8 cellular contexts compared by ENCODE assay signal in genomic region chr11:11849127-11849746, GRCh38. TPM values are rescaled to one million over a fixed set of nuclear protein-coding genes. Genes with fewer than 3 reads are reported as not detected.
A peak's percentile ranks its signal among the peaks of the same experiment; 100 is the strongest.
DNase-seq lines count a peak whose midpoint lies in the region; ATAC-seq and TF ChIP-seq lines count a peak whose summit lies in the region.

No MANE protein-coding gene starts in this region.

- no peaks in the 10 kb centered on the region for H3K36me3 Mint-ChIP-seq in activated T-cell treated with anti-CD3 and anti-CD28 coated beads, Interleukin-2, amount 50 U/mL, for 72 hours (ENCODE audit: insufficient read depth in 2 of 2)
- no peaks in the 10 kb centered on the region for H3K36me3 Mint-ChIP-seq in progenitor cell of endocrine pancreas (ENCODE audit: insufficient read depth)

- peak overlapping the region; percentile 34 for H3K27ac Mint-ChIP-seq in activated T-cell treated with anti-CD3 and anti-CD28 coated beads, Interleukin-2, amount 50 U/mL, for 72 hours
- H3K27ac Mint-ChIP-seq in progenitor cell of endocrine pancreas: peak overlapping the region; percentile 88

- TF ChIP-seq CTCF in foreskin fibroblast (IDR thresholded peaks at IDR 0.05; ENCODE audit: low read depth, low read length) (peak; percentile 45), progenitor cell of endocrine pancreas (IDR thresholded peaks at IDR 0.05; ENCODE audit: unreplicated experiment) (peak; percentile 75)

- DNase-seq in DMS53 (lab: John Stamatoyannopoulos, UW): peak; percentile 81
- peak; percentile 18 for DNase-seq in HK-2 (ENCODE audit: unreplicated experiment)
- DNase-seq in OCI-M1 (lab: John Stamatoyannopoulos, UW): peak; percentile 87
- peak; percentile 65 for DNase-seq in activated T-cell treated with anti-CD3 and anti-CD28 coated beads, Interleukin-2, amount 50 U/mL, for 72 hours
- DNase-seq in foreskin fibroblast: peak; percentile 56 to 79
- peak; percentile 21 for DNase-seq in progenitor cell of endocrine pancreas (ENCODE audit: low spot score, unreplicated experiment)
- DNase-seq in NCI-H187 treated with DMSO at 0.1 percent for 48 hours (lab: John Stamatoyannopoulos, UW): no peak

- H3K4me1 Mint-ChIP-seq in activated T-cell treated with anti-CD3 and anti-CD28 coated beads, Interleukin-2, amount 50 U/mL, for 72 hours (ENCODE audit: low read depth): peaks cover 70% of the 10 kb centered on the region
- peaks cover 43% of the 10 kb centered on the region for H3K4me1 Mint-ChIP-seq in progenitor cell of endocrine pancreas (ENCODE audit: low read depth)

- H3K4me3 Mint-ChIP-seq in activated T-cell treated with anti-CD3 and anti-CD28 coated beads, Interleukin-2, amount 50 U/mL, for 72 hours: peak overlapping the region; percentile 38 to 62
- H3K4me3 Mint-ChIP-seq in progenitor cell of endocrine pancreas (ENCODE audit: low read depth): no peak overlapping the region

- H3K27me3 Mint-ChIP-seq in activated T-cell treated with anti-CD3 and anti-CD28 coated beads, Interleukin-2, amount 50 U/mL, for 72 hours (ENCODE audit: low read depth): no peaks in the 10 kb centered on the region
- H3K27me3 Mint-ChIP-seq in progenitor cell of endocrine pancreas: no peaks in the 10 kb centered on the region

- peak; percentile 37 for ATAC-seq in GM19468 (IDR thresholded peaks at IDR 0.05; ENCODE audit: extremely low read depth, unreplicated experiment)
- peak; percentile 73 to 80 for ATAC-seq in activated T-cell treated with anti-CD3 and anti-CD28 coated beads, Interleukin-2, amount 50 U/mL, for 72 hours (replicated peaks in 1 of 2)

- H3K9me3 Mint-ChIP-seq in activated T-cell treated with anti-CD3 and anti-CD28 coated beads, Interleukin-2, amount 50 U/mL, for 72 hours: no peaks in the 10 kb centered on the region
- H3K9me3 Mint-ChIP-seq in progenitor cell of endocrine pancreas (ENCODE audit: low read depth): no peaks in the 10 kb centered on the region

- H3K4me3 ChIP-seq in foreskin fibroblast (ENCODE audit: low read depth in 1 of 2, low read length in 2 of 2): no peak overlapping the region

RNA-seq across cellular contexts. Expression of gene USP47, which starts 7.5 kb away (rescaled TPM):
- 10 to 100 TPM; 75.8 to 85.6 TPM for total RNA-seq in activated T-cell treated with anti-CD3 and anti-CD28 coated beads, Interleukin-2, amount 50 U/mL, for 72 hours
- 81.5 and 85.8 TPM in 2 replicates for total RNA-seq in progenitor cell of endocrine pancreas
